In genomic region chr19:35868823-35869326, GRCh38 we compare ENCODE assay signal across 8 cellular contexts. TPM values are rescaled to one million over a fixed set of nuclear protein-coding genes. Genes with fewer than 3 reads are reported as not detected.
A peak's percentile ranks its signal among the peaks of the same experiment; 100 is the strongest.
DNase-seq lines count a peak whose midpoint lies in the region; ATAC-seq and TF ChIP-seq lines count a peak whose summit lies in the region.

No MANE protein-coding gene starts in this region.

- peaks cover 4% of the 10 kb centered on the region for H3K4me1 ChIP-seq in urinary bladder (ENCODE audit: insufficient read depth)

- no peaks in the 10 kb centered on the region for H3K36me3 Mint-ChIP-seq in activated naive CD4-positive, alpha-beta T cell treated with anti-CD3 and anti-CD28 coated beads, Interleukin-2, amount 50 U/mL, for 24 hours
- H3K36me3 Mint-ChIP-seq in memory B cell = peaks cover 6% of the 10 kb centered on the region

- no peak for DNase-seq in activated naive CD4-positive, alpha-beta T cell treated with anti-CD3 and anti-CD28 coated beads, Interleukin-2, amount 50 U/mL, for 16 hours
- DNase-seq in astrocyte of the spinal cord (ENCODE audit: low read depth, low spot score) (no peak), memory B cell (ENCODE audit: low spot score in 2 of 2) (no peak), HuH-7 (ENCODE audit: low spot score) (no peak)
- no peak for DNase-seq in activated CD4-positive, alpha-beta T cell treated with anti-CD3 and anti-CD28 coated beads, Interleukin-2, amount 50 U/mL, for 1 hour

- no peaks in the 10 kb centered on the region for H3K9me3 Mint-ChIP-seq in activated naive CD4-positive, alpha-beta T cell treated with anti-CD3 and anti-CD28 coated beads, Interleukin-2, amount 50 U/mL, for 24 hours
- H3K9me3 Mint-ChIP-seq in memory B cell = peaks cover 3% of the 10 kb centered on the region

- H3K4me3 ChIP-seq in astrocyte of the spinal cord (ENCODE audit: low read depth, low read length) (peak overlapping the region; percentile 17), urinary bladder (ENCODE audit: low read depth, low read length) (peak overlapping the region; percentile 40)

- H3K27ac ChIP-seq in urinary bladder (ENCODE audit: low read depth) = no peak overlapping the region

- H3K27me3 Mint-ChIP-seq in activated naive CD4-positive, alpha-beta T cell treated with anti-CD3 and anti-CD28 coated beads, Interleukin-2, amount 50 U/mL, for 24 hours = peaks cover 21% of the 10 kb centered on the region
- H3K27me3 Mint-ChIP-seq in memory B cell = peaks cover 39% of the 10 kb centered on the region

- in situ Hi-C loops in astrocyte of the spinal cord (cut with HindIII; ENCODE audit: low sequenced_read_pairs) = no loop called here

- peaks cover 14% of the 10 kb centered on the region for H3K4me1 Mint-ChIP-seq in activated naive CD4-positive, alpha-beta T cell treated with anti-CD3 and anti-CD28 coated beads, Interleukin-2, amount 50 U/mL, for 24 hours
- peaks cover 16% of the 10 kb centered on the region for H3K4me1 Mint-ChIP-seq in memory B cell

- ATAC-seq in memory B cell (ENCODE audit: low read depth) (no peak), GM21423 (IDR thresholded peaks at IDR 0.05; ENCODE audit: unreplicated experiment) (no peak)

- no peak overlapping the region for H3K27ac Mint-ChIP-seq in activated naive CD4-positive, alpha-beta T cell treated with anti-CD3 and anti-CD28 coated beads, Interleukin-2, amount 50 U/mL, for 24 hours
- H3K27ac Mint-ChIP-seq in memory B cell = no peak overlapping the region

- H3K4me3 Mint-ChIP-seq in activated naive CD4-positive, alpha-beta T cell treated with anti-CD3 and anti-CD28 coated beads, Interleukin-2, amount 50 U/mL, for 24 hours = peak overlapping the region; percentile 68
- H3K4me3 Mint-ChIP-seq in memory B cell = peak overlapping the region; percentile 53

- no peak for TF ChIP-seq CTCF in astrocyte of the spinal cord (IDR thresholded peaks at IDR 0.05; ENCODE audit: low read depth, low read length)

- WGBS in urinary bladder = 1% methylated on average over 15 of the region's 15 CpGs

- no peaks in the 10 kb centered on the region for H3K36me3 ChIP-seq in urinary bladder (ENCODE audit: insufficient read depth)

RNA-seq across cellular contexts. Expression of gene APLP1, which starts 0.5 kb away (rescaled TPM):
- 3.0 TPM for total RNA-seq in urinary bladder
- polyA plus RNA-seq in urinary bladder = 5.8 TPM

RNA-seq across cellular contexts. Expression of gene KIRREL2, which starts 12.2 kb away (rescaled TPM):
- not detected for total RNA-seq in urinary bladder
- not detected for polyA plus RNA-seq in urinary bladder

RNA-seq across cellular contexts. Expression of gene NPHS1, which starts 16.6 kb away (rescaled TPM):
- 0.05 TPM for total RNA-seq in urinary bladder
- not detected for polyA plus RNA-seq in urinary bladder

RNA-seq across cellular contexts. Expression of gene NFKBID, which starts 31.5 kb away (rescaled TPM):
- total RNA-seq in urinary bladder = 6.1 TPM
- polyA plus RNA-seq in urinary bladder = 4.2 TPM

RNA-seq across cellular contexts. Expression of gene HCST, which starts 33.5 kb away (rescaled TPM):
- 6.7 TPM for total RNA-seq in urinary bladder
- 17.3 TPM for polyA plus RNA-seq in urinary bladder
